Comparison of ENCODE assay signal across 8 cellular contexts in genomic region chr14:69726761-69727511, GRCh38. TPM values are rescaled to one million over a fixed set of nuclear protein-coding genes. Genes with fewer than 3 reads are reported as not detected.
A peak's percentile ranks its signal among the peaks of the same experiment; 100 is the strongest.
DNase-seq lines count a peak whose midpoint lies in the region; ATAC-seq and TF ChIP-seq lines count a peak whose summit lies in the region.

No MANE protein-coding gene starts in this region.

- 18% methylated on average over 48 of the region's 51 CpGs for WGBS in SK-N-SH (ENCODE audit: low lambda C conversion rate)
- WGBS in tibial nerve, 2 donors = 6% methylated on average over 36 to 50 of the region's 51 CpGs

- H3K9me3 ChIP-seq in DOHH2 (ENCODE audit: control insufficient read depth, insufficient read depth, low read length) = no peaks in the 10 kb centered on the region
- no peaks in the 10 kb centered on the region for H3K9me3 ChIP-seq in SK-N-SH
- no peaks in the 10 kb centered on the region for H3K9me3 ChIP-seq in parathyroid adenoma (ENCODE audit: control insufficient read depth, low read length)
- no peaks in the 10 kb centered on the region for H3K9me3 ChIP-seq in tibial nerve

- H3K27ac ChIP-seq in DOHH2 (ENCODE audit: low read depth, low read length) (no peak overlapping the region), SK-N-SH (ENCODE audit: low read depth in 2 of 2, low read length in 1 of 2) (no peak overlapping the region), parathyroid adenoma (no peak overlapping the region), tibial nerve (peak overlapping the region; percentile 26 to 74 (median 48))

- H3K27me3 ChIP-seq in DOHH2 (ENCODE audit: control insufficient read depth, low read length) (peaks cover 4% of the 10 kb centered on the region), SK-N-SH (ENCODE audit: insufficient read depth) (no peaks in the 10 kb centered on the region), parathyroid adenoma (ENCODE audit: control insufficient read depth, insufficient read depth, low read length) (no peaks in the 10 kb centered on the region), tibial nerve (no peaks in the 10 kb centered on the region)

- H3K4me3 ChIP-seq in DOHH2 (ENCODE audit: low read length) (peak overlapping the region; percentile 72), SK-N-SH (ENCODE audit: low read depth in 2 of 2, low read length in 1 of 2) (peak overlapping the region; percentile 32 to 59), parathyroid adenoma (ENCODE audit: low read depth, low read length) (peak overlapping the region; percentile 44), tibial nerve (peak overlapping the region; percentile 27 to 48 (median 37))

- DNase-seq in SK-N-SH (peak; percentile 95), Right ventricle myocardium superior (peak; percentile 93), tibial nerve (ENCODE audit: low spot score in 2 of 2) (peak; percentile 64 to 80)
- peak; percentile 81 for DNase-seq in activated naive CD8-positive, alpha-beta T cell treated with anti-CD3 and anti-CD28 coated beads for 36 hours

- H3K4me1 Mint-ChIP-seq in activated naive CD8-positive, alpha-beta T cell treated with anti-CD3 and anti-CD28 coated beads for 36 hours = peaks cover 4% of the 10 kb centered on the region

- H3K79me2 ChIP-seq in DOHH2 (ENCODE audit: control insufficient read depth, low read length) (no peaks in the 10 kb centered on the region), SK-N-SH (ENCODE audit: insufficient read depth) (no peaks in the 10 kb centered on the region), parathyroid adenoma (no peaks in the 10 kb centered on the region)

- peak overlapping the region; percentile 65 for H3K4me3 Mint-ChIP-seq in activated naive CD8-positive, alpha-beta T cell treated with anti-CD3 and anti-CD28 coated beads for 36 hours

- H4K20me1 ChIP-seq in DOHH2 (ENCODE audit: control insufficient read depth, insufficient read depth, low read depth, low read length) (no peaks in the 10 kb centered on the region), SK-N-SH (ENCODE audit: insufficient read depth) (no peaks in the 10 kb centered on the region)

- H3K4me2 ChIP-seq in DOHH2 (ENCODE audit: low read length) = peak overlapping the region; percentile 97
- H3K4me2 ChIP-seq in SK-N-SH = peak overlapping the region; percentile 72; the same call in 1 of the 2 replicates
- H3K4me2 ChIP-seq in parathyroid adenoma (ENCODE audit: low read length) = peak overlapping the region; percentile 51

- peak overlapping the region; percentile 66 for H3K27ac Mint-ChIP-seq in activated naive CD8-positive, alpha-beta T cell treated with anti-CD3 and anti-CD28 coated beads for 36 hours

- TF ChIP-seq CTCF in DOHH2 (IDR thresholded peaks at IDR 0.05; ENCODE audit: low read depth, low read length, poor library complexity, severe bottlenecking) = peak; percentile 98
- peak; percentile 97 for TF ChIP-seq CTCF in LNCAP (IDR thresholded peaks at IDR 0.05)
- peak; percentile 98 for TF ChIP-seq CTCF in SK-N-SH (IDR thresholded peaks at IDR 0.05)
- peak; percentile 99 for TF ChIP-seq CTCF in parathyroid adenoma (IDR thresholded peaks at IDR 0.05)
- peak; percentile 95 to 99 (median 97) for TF ChIP-seq CTCF in tibial nerve (IDR thresholded peaks at IDR 0.05)

- H3F3A ChIP-seq in DOHH2 (ENCODE audit: control insufficient read depth, insufficient read depth) (no peaks in the 10 kb centered on the region), SK-N-SH (replicated peaks; ENCODE audit: insufficient read depth) (no peaks in the 10 kb centered on the region)

- no peaks in the 10 kb centered on the region for H3K27me3 Mint-ChIP-seq in activated naive CD8-positive, alpha-beta T cell treated with anti-CD3 and anti-CD28 coated beads for 36 hours

- no peaks in the 10 kb centered on the region for H3K9me3 Mint-ChIP-seq in activated naive CD8-positive, alpha-beta T cell treated with anti-CD3 and anti-CD28 coated beads for 36 hours

- H3K36me3 ChIP-seq in DOHH2 (ENCODE audit: control insufficient read depth, low read length) (no peaks in the 10 kb centered on the region), SK-N-SH (replicated peaks in 1 of 2; ENCODE audit: control insufficient read depth in 1 of 2, insufficient read depth in 2 of 2, low read length in 1 of 2) (no peaks in the 10 kb centered on the region), parathyroid adenoma (ENCODE audit: control insufficient read depth, insufficient read depth, low read length) (no peaks in the 10 kb centered on the region), tibial nerve (no peaks in the 10 kb centered on the region)

- ATAC-seq in GM21737 (IDR thresholded peaks at IDR 0.05; ENCODE audit: unreplicated experiment) (peak; percentile 76), Right ventricle myocardium superior (ENCODE audit: poor library complexity) (peak; percentile 99)

- intact Hi-C loops in Right ventricle myocardium superior (cut with DNase I) = loop anchor here (2.0 to 5.0 kb wide), 2 partner anchors 125 to 142 kb away; no protein-coding TSS in a partner anchor

- CTCF ChIA-PET in SK-N-SH (lab: Yijun Ruan, JAX) = interaction anchor here (0.6 to 7.1 kb wide), 58 partner anchors 9 to 588 kb away, joined by 3 to 107 read pairs (median 4); partner anchors contain the start of genes CCDC177, SRSF5 and SUSD6

- no peak for TF ChIP-seq POLR2A in tibial nerve (IDR thresholded peaks at IDR 0.05)

- H3K4me1 ChIP-seq in DOHH2 (ENCODE audit: control insufficient read depth, low read length) (peaks cover 14% of the 10 kb centered on the region), SK-N-SH (ENCODE audit: control insufficient read depth in 1 of 2, insufficient read depth in 2 of 2, low read depth in 1 of 2, low read length in 1 of 2) (peaks cover 0 to 6% of the 10 kb centered on the region in 2 experiments; a peak in 1 of 4 replicates), parathyroid adenoma (no peaks in the 10 kb centered on the region), tibial nerve (peaks cover 0 to 26% (median 5%) of the 10 kb centered on the region in 4 donors)

- H3K9me2 ChIP-seq in DOHH2 (replicated peaks; ENCODE audit: control insufficient read depth, low read length) (no peaks in the 10 kb centered on the region), SK-N-SH (no peaks in the 10 kb centered on the region)

- TF ChIP-seq RAD21 in SK-N-SH (IDR thresholded peaks at IDR 0.05; ENCODE audit: low read length) = peak; percentile 97

- POLR2A ChIA-PET in SK-N-SH (lab: Yijun Ruan, JAX) = interaction anchor here (0.7 kb wide), 1 partner anchor 116 kb away, joined by 3 read pairs; the partner anchor contains the start of gene SUSD6

- H2AFZ ChIP-seq in SK-N-SH (ENCODE audit: low read depth) (peak overlapping the region; percentile 75; the same call in 1 of the 2 replicates), parathyroid adenoma (peak overlapping the region; percentile 80)

- H3K9ac ChIP-seq in SK-N-SH = no peak overlapping the region
- H3K9ac ChIP-seq in parathyroid adenoma = no peak overlapping the region

- no peak for TF ChIP-seq EP300 in SK-N-SH (IDR thresholded peaks at IDR 0.05; ENCODE audit: borderline replicate concordance in 1 of 2, low read depth in 1 of 2, low read length in 1 of 2)
- peak in 1 of 2 donors; percentile 49 for TF ChIP-seq EP300 in tibial nerve (IDR thresholded peaks at IDR 0.05)

- H3K36me3 Mint-ChIP-seq in activated naive CD8-positive, alpha-beta T cell treated with anti-CD3 and anti-CD28 coated beads for 36 hours = no peaks in the 10 kb centered on the region

TF ChIP-seq in SK-N-SH, 30 proteins besides CTCF, POLR2A, EP300 and RAD21:
- TF ChIP-seq NRF1 (IDR thresholded peaks at IDR 0.05; ENCODE audit: low read depth, low read length) (peak; percentile 24; the same call in 1 of the 2 replicates), MAX (IDR thresholded peaks at IDR 0.05; ENCODE audit: low read depth) (peak; percentile 76; the same call in 1 of the 2 replicates), SMC3 (IDR thresholded peaks at IDR 0.05; ENCODE audit: low read depth, low read length) (peak; percentile 96), ELF1 (IDR thresholded peaks at IDR 0.05) (no peak), RCOR1 (IDR thresholded peaks at IDR 0.05; ENCODE audit: low read length) (no peak)

RNA-seq across cellular contexts. Expression of gene SRSF5, which starts 40.0 kb away (rescaled TPM):
- polyA plus RNA-seq in SK-N-SH (2012; rRNA removed) = 324 and 395 TPM in 2 replicates
- 305 and 400 TPM in 2 replicates for polyA plus RNA-seq in SK-N-SH (2012; cell fraction: cytosol; rRNA removed)
- polyA plus RNA-seq in SK-N-SH (2012; cell fraction: nucleus; rRNA removed) = 682 and 1,159 TPM in 2 replicates
- 100 to 1,000 TPM; 310 to 318 TPM for total RNA-seq in activated naive CD8-positive, alpha-beta T cell treated with anti-CD3 and anti-CD28 coated beads for 36 hours
- total RNA-seq in Right ventricle myocardium superior = 134 TPM
- total RNA-seq in tibial nerve = 100 to 1,000 TPM; 308 to 470 (median 361) TPM

Comparison
In these comparisons a context has a peak if more than half of its experiments do, and no peak if none do; other contexts are left out.
1. H3K27ac ChIP-seq: peak in tibial nerve (4 of 4); none in DOHH2 (single experiment), SK-N-SH (0 of 2) and parathyroid adenoma (single experiment).
2. Peak in every context shown above with its lines, with median percentiles within 50 percentile points of each other: H3K4me2 ChIP-seq, H3K4me3 ChIP-seq, CTCF ChIP-seq and DNase-seq.